2 cellular contexts compared by ENCODE assay signal in the genomic region with DNA sequence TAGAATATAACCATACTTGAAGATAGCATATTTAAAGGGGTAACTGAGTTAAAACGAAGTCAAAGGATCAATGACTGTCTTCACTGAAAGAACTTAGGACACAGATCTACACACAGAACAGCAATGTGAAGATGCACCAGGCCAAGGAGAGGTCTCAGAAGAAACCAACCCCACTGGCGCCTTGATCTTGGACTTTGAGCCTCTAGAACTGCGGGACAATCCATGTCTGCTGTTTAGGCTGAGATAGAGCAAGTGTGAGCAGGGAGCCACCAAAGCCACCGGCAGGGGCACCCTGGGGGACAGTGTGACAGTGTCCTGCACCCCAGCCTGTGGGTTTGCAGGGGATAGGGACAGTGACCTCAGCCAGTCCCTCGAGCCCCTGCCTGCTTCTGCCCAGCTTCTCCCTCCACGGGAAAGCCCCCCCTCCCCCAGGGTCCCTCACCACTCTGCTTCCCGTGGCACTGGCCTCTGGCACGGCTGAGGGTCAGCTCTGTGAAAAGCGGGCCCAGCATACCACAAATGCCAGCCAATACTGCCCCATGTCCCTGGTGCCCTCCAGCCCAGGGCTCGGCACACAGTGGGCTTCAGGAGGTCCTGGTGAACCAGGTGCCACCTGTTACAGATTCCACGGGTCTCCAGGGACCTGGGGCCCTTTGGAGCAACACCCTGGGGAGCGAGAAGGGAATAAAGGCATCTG.
TF ChIP-seq lines count a peak whose summit lies in the region.

No MANE protein-coding gene starts in this region.

TF ChIP-seq in WTC11, 78 proteins besides CTCF, POLR2A, EP300 and RAD21 (continued from another document):
- TF ChIP-seq, protein P1, sequence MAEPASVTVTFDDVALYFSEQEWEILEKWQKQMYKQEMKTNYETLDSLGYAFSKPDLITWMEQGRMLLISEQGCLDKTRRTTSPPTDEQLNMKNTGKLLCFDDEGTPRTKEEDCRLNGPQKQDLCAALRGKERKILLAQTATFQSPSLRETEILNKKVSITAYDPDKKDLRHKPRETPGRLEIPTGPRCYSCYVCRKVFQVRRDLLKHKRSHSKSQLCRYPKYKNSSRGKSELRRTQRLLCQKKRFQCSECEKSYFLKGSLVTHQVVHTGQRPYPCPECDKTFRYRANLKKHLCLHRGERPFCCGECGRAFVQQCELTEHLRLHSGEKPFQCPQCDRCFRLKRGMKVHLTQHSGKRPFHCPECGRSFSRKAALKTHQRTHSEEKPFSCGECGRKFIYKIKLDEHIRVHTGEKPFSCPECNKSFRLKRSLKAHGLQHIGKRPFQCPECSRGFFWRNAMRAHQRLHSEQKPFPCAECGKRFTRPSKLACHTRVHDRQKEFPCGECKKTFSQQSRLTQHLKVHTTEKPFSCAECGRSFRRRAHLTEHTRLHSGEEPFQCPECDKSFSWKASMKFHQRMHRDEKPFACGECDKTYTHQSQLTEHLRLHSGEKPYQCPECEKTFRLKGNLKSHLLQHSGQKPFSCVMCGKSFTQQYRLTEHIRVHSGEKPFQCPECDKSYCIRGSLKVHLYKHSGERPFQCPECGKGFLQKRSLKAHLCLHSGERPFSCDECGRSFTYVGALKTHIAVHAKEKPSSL (CRISPR knock-in tag; conservative IDR thresholded peaks at IDR 0.05), result no peak
- TF ChIP-seq SMAD4 (CRISPR knock-in tag; IDR thresholded peaks at IDR 0.05), result no peak
- no peak for TF ChIP-seq HMGA2 (CRISPR knock-in tag; IDR thresholded peaks at IDR 0.05)
- TF ChIP-seq ZNF671 (CRISPR knock-in tag; IDR thresholded peaks at IDR 0.05), result no peak
- TF ChIP-seq CREM (CRISPR knock-in tag; IDR thresholded peaks at IDR 0.05), result no peak
- no peak for TF ChIP-seq TP53 (CRISPR knock-in tag; IDR thresholded peaks at IDR 0.05)
- TF ChIP-seq, protein P2, sequence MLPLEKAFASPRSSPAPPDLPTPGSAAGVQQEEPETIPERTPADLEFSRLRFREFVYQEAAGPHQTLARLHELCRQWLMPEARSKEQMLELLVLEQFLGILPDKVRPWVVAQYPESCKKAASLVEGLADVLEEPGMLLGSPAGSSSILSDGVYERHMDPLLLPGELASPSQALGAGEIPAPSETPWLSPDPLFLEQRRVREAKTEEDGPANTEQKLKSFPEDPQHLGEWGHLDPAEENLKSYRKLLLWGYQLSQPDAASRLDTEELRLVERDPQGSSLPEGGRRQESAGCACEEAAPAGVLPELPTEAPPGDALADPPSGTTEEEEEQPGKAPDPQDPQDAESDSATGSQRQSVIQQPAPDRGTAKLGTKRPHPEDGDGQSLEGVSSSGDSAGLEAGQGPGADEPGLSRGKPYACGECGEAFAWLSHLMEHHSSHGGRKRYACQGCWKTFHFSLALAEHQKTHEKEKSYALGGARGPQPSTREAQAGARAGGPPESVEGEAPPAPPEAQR (CRISPR knock-in tag; IDR thresholded peaks at IDR 0.05), result no peak
- no peak for TF ChIP-seq MYBL2 (CRISPR knock-in tag; IDR thresholded peaks at IDR 0.05)

TF ChIP-seq in GM23338, 12 proteins besides CTCF, POLR2A, EP300 and RAD21 (continued from another document):
- TF ChIP-seq, protein P3, sequence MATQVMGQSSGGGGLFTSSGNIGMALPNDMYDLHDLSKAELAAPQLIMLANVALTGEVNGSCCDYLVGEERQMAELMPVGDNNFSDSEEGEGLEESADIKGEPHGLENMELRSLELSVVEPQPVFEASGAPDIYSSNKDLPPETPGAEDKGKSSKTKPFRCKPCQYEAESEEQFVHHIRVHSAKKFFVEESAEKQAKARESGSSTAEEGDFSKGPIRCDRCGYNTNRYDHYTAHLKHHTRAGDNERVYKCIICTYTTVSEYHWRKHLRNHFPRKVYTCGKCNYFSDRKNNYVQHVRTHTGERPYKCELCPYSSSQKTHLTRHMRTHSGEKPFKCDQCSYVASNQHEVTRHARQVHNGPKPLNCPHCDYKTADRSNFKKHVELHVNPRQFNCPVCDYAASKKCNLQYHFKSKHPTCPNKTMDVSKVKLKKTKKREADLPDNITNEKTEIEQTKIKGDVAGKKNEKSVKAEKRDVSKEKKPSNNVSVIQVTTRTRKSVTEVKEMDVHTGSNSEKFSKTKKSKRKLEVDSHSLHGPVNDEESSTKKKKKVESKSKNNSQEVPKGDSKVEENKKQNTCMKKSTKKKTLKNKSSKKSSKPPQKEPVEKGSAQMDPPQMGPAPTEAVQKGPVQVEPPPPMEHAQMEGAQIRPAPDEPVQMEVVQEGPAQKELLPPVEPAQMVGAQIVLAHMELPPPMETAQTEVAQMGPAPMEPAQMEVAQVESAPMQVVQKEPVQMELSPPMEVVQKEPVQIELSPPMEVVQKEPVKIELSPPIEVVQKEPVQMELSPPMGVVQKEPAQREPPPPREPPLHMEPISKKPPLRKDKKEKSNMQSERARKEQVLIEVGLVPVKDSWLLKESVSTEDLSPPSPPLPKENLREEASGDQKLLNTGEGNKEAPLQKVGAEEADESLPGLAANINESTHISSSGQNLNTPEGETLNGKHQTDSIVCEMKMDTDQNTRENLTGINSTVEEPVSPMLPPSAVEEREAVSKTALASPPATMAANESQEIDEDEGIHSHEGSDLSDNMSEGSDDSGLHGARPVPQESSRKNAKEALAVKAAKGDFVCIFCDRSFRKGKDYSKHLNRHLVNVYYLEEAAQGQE (IDR thresholded peaks at IDR 0.05; ENCODE audit: unreplicated experiment), result no peak
- no peak for TF ChIP-seq EZH2 (IDR thresholded peaks at IDR 0.05; ENCODE audit: low read depth, unreplicated experiment)
- TF ChIP-seq, protein P4, sequence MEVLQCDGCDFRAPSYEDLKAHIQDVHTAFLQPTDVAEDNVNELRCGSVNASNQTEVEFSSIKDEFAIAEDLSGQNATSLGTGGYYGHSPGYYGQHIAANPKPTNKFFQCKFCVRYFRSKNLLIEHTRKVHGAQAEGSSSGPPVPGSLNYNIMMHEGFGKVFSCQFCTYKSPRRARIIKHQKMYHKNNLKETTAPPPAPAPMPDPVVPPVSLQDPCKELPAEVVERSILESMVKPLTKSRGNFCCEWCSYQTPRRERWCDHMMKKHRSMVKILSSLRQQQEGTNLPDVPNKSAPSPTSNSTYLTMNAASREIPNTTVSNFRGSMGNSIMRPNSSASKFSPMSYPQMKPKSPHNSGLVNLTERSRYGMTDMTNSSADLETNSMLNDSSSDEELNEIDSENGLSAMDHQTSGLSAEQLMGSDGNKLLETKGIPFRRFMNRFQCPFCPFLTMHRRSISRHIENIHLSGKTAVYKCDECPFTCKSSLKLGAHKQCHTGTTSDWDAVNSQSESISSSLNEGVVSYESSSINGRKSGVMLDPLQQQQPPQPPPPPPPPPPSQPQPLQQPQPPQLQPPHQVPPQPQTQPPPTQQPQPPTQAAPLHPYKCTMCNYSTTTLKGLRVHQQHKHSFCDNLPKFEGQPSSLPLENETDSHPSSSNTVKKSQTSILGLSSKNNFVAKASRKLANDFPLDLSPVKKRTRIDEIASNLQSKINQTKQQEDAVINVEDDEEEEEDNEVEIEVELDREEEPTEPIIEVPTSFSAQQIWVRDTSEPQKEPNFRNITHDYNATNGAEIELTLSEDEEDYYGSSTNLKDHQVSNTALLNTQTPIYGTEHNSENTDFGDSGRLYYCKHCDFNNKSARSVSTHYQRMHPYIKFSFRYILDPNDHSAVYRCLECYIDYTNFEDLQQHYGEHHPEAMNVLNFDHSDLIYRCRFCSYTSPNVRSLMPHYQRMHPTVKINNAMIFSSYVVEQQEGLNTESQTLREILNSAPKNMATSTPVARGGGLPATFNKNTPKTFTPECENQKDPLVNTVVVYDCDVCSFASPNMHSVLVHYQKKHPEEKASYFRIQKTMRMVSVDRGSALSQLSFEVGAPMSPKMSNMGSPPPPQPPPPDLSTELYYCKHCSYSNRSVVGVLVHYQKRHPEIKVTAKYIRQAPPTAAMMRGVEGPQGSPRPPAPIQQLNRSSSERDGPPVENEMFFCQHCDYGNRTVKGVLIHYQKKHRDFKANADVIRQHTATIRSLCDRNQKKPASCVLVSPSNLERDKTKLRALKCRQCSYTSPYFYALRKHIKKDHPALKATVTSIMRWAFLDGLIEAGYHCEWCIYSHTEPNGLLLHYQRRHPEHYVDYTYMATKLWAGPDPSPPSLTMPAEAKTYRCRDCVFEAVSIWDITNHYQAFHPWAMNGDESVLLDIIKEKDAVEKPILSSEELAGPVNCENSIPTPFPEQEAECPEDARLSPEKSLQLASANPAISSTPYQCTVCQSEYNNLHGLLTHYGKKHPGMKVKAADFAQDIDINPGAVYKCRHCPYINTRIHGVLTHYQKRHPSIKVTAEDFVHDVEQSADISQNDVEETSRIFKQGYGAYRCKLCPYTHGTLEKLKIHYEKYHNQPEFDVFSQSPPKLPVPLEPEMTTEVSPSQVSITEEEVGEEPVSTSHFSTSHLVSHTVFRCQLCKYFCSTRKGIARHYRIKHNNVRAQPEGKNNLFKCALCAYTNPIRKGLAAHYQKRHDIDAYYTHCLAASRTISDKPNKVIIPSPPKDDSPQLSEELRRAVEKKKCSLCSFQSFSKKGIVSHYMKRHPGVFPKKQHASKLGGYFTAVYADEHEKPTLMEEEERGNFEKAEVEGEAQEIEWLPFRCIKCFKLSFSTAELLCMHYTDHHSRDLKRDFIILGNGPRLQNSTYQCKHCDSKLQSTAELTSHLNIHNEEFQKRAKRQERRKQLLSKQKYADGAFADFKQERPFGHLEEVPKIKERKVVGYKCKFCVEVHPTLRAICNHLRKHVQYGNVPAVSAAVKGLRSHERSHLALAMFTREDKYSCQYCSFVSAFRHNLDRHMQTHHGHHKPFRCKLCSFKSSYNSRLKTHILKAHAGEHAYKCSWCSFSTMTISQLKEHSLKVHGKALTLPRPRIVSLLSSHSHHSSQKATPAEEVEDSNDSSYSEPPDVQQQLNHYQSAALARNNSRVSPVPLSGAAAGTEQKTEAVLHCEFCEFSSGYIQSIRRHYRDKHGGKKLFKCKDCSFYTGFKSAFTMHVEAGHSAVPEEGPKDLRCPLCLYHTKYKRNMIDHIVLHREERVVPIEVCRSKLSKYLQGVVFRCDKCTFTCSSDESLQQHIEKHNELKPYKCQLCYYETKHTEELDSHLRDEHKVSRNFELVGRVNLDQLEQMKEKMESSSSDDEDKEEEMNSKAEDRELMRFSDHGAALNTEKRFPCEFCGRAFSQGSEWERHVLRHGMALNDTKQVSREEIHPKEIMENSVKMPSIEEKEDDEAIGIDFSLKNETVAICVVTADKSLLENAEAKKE (CRISPR knock-in tag; IDR thresholded peaks at IDR 0.05), result no peak
- TF ChIP-seq JUNB (IDR thresholded peaks at IDR 0.05; ENCODE audit: unreplicated experiment), result no peak
